ENCODE assay signal across 8 cellular contexts in the genomic region with DNA sequence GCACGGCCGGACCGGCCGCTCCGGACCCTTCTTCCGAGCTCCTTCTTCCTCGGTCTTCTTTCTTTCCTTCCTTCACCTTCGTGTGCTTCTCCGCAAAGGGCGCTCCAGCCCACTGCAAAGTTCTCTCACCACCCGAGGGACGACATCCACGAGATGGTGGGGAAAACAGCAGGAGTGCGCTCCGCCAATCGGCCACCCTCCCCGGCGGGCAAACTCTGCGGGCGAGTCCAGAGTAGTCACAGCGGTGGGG. TPM values are rescaled to one million over a fixed set of nuclear protein-coding genes. Genes with fewer than 3 reads are reported as not detected.
DNase-seq lines count a peak whose midpoint lies in the region; ATAC-seq, FAIRE-seq and TF ChIP-seq lines count a peak whose summit lies in the region.
"Not testable (repeated sequence)": the region's sequence is repeated elsewhere in the genome, so short reads cannot be mapped to it uniquely, and the experiment has no call there.

No MANE protein-coding gene starts in this region.

- H3K4me2 ChIP-seq in A549 (peak overlapping the region; percentile 88), astrocyte (ENCODE audit: low read length) (peak overlapping the region; percentile 92), fibroblast of lung (ENCODE audit: extremely low read depth, insufficient read depth, low read length) (peak overlapping the region; percentile 32)

- peak overlapping the region; percentile 78 for H3K9ac ChIP-seq in astrocyte (ENCODE audit: low read length)
- peak overlapping the region; percentile 82 for H3K9ac ChIP-seq in fibroblast of lung (ENCODE audit: insufficient read depth, low read length)

- not testable (repeated sequence) for H3K36me3 Mint-ChIP-seq in astrocyte (ENCODE audit: low read depth, unreplicated experiment)

- H3K36me3 ChIP-seq in astrocyte (ENCODE audit: insufficient read depth, low read length); fibroblast of lung (ENCODE audit: control insufficient read depth, insufficient read depth, low read length); lung (ENCODE audit: control insufficient read depth in 2 of 2, insufficient read depth in 2 of 2, low read length in 2 of 2): not testable (repeated sequence)
- H3K36me3 ChIP-seq in sigmoid colon = peaks cover 0 to 12% (median 0%) of the 10 kb centered on the region in 4 donors

- peak overlapping the region; percentile 88 for H3K4me3 ChIP-seq in A549
- H3K4me3 ChIP-seq in astrocyte (ENCODE audit: insufficient read depth, low read depth, low read length) = peak overlapping the region; percentile 73
- peak overlapping the region; percentile 58 to 88 (median 80) for H3K4me3 ChIP-seq in fibroblast of lung (replicated peaks in 1 of 4; ENCODE audit: control extremely low read depth in 1 of 4, insufficient read depth in 1 of 4, low read depth in 3 of 4, low read length in 4 of 4)
- H3K4me3 ChIP-seq in lung = peak overlapping the region; percentile 68
- peak overlapping the region; percentile 83 to 95 (median 86) for H3K4me3 ChIP-seq in sigmoid colon

- not testable (repeated sequence) for H3K9me3 ChIP-seq in A549; astrocyte (ENCODE audit: insufficient read depth, low read depth, low read length); fibroblast of lung (ENCODE audit: control insufficient read depth, insufficient read depth, low read depth, low read length); lung (ENCODE audit: control insufficient read depth in 2 of 2, insufficient read depth in 1 of 2, low read length in 1 of 2); sigmoid colon

- H3K79me2 ChIP-seq in astrocyte (ENCODE audit: insufficient read depth, low read length) = peaks cover 41% of the 10 kb centered on the region
- peaks cover 38% of the 10 kb centered on the region for H3K79me2 ChIP-seq in fibroblast of lung (ENCODE audit: control insufficient read depth, insufficient read depth, low read length)

- not testable (repeated sequence) for H3K4me1 Mint-ChIP-seq in astrocyte (ENCODE audit: low read depth, unreplicated experiment)

- H2AFZ ChIP-seq in astrocyte (ENCODE audit: low read depth, low read length) = peak overlapping the region; percentile 44
- H2AFZ ChIP-seq in fibroblast of lung (ENCODE audit: low read length) = not testable (repeated sequence)

- TF ChIP-seq EP300 in A549 (IDR thresholded peaks at IDR 0.05); sigmoid colon (IDR thresholded peaks at IDR 0.05): not testable (repeated sequence)

- not testable (repeated sequence) for H3K9me3 Mint-ChIP-seq in astrocyte (ENCODE audit: unreplicated experiment)

- TF ChIP-seq RAD21 in A549 (conservative IDR thresholded peaks at IDR 0.05 in 1 of 2, IDR thresholded peaks at IDR 0.05 in 1 of 2) = not testable (repeated sequence)

- H3K27ac ChIP-seq in A549 = peak overlapping the region; percentile 94 to 99
- H3K27ac ChIP-seq in astrocyte (ENCODE audit: low read depth, low read length) = peak overlapping the region; percentile 50
- H3K27ac ChIP-seq in fibroblast of lung (ENCODE audit: insufficient read depth, low read length) = peak overlapping the region; percentile 81
- peak overlapping the region; percentile 62 to 66 for H3K27ac ChIP-seq in lung (ENCODE audit: low read depth in 1 of 2, low read length in 1 of 2)
- H3K27ac ChIP-seq in sigmoid colon = peak overlapping the region; percentile 94 to 96 (median 96)

- intact Hi-C loops in sigmoid colon (cut with DNase I) = loop anchor here (5.0 to 10.0 kb wide), 6 partner anchors 158 to 1082 kb away; no protein-coding TSS in a partner anchor

- ATAC-seq in A549 (peak in 1 of 2 experiments; percentile 36; a peak in 3 of 6 replicates), GM19372 (IDR thresholded peaks at IDR 0.05; ENCODE audit: low read depth, unreplicated experiment) (peak; percentile 16), HG03175 (IDR thresholded peaks at IDR 0.05; ENCODE audit: unreplicated experiment) (peak; percentile 8), SK-N-SH treated with all-trans-retinoic acid at 6 μM for 48 hours (peak; percentile 24), lung (ENCODE audit: insufficient read depth, low FRiP score) (peak; percentile 4)

- CTCF ChIA-PET in A549 (lab: Yijun Ruan, JAX) = interaction anchor here (1.8 kb wide), 1 partner anchor 175 kb away, joined by 4 read pairs; no protein-coding TSS in a partner anchor

- peaks cover 12% of the 10 kb centered on the region for H3K27me3 Mint-ChIP-seq in astrocyte (ENCODE audit: low read depth, unreplicated experiment)

- H3K27ac Mint-ChIP-seq in astrocyte (ENCODE audit: unreplicated experiment) = not testable (repeated sequence)

- H3K27me3 ChIP-seq in astrocyte (ENCODE audit: insufficient read depth, low read length); fibroblast of lung (ENCODE audit: control insufficient read depth, insufficient read depth, low read length); lung (ENCODE audit: control insufficient read depth, insufficient read depth); sigmoid colon: not testable (repeated sequence)

- FAIRE-seq in A549 (lab: Jason Lieb, UNC); astrocyte (lab: Jason Lieb, UNC): not testable (repeated sequence)

- TF ChIP-seq CTCF in A549 (IDR thresholded peaks at IDR 0.05); astrocyte (IDR thresholded peaks at IDR 0.05; ENCODE audit: insufficient read depth, low read depth, low read length); fibroblast of lung (conservative IDR thresholded peaks at IDR 0.05 in 1 of 2, IDR thresholded peaks at IDR 0.05 in 1 of 2; ENCODE audit: low read depth in 1 of 2, low read length in 2 of 2); lung (IDR thresholded peaks at IDR 0.05; ENCODE audit: control extremely low read depth, extremely low read depth); sigmoid colon (IDR thresholded peaks at IDR 0.05): not testable (repeated sequence)

- under 1% methylated on average over 19 of the region's 21 CpGs for WGBS in A549 (ENCODE audit: missing lambda C conversion rate)
- WGBS in lung, 2 donors = 0 to 2% methylated on average over 14 to 21 of the region's 21 CpGs
- WGBS in sigmoid colon, 2 donors = 1% methylated on average over 21 of the region's 21 CpGs

- peak overlapping the region; percentile 98 for H3K4me3 Mint-ChIP-seq in astrocyte (ENCODE audit: unreplicated experiment)

- peaks cover 23% of the 10 kb centered on the region for H4K20me1 ChIP-seq in astrocyte (ENCODE audit: insufficient read depth, low read length)
- H4K20me1 ChIP-seq in fibroblast of lung (ENCODE audit: control insufficient read depth, extremely low read depth, insufficient read depth, low read length) = not testable (repeated sequence)

- not testable (repeated sequence) for DNase-seq in A549 (ENCODE audit: low read depth in 1 of 2, low spot score in 1 of 2); fibroblast of lung (ENCODE audit: low read depth in 2 of 2); lung (ENCODE audit: low spot score); sigmoid colon
- peak; percentile 20 for DNase-seq in astrocyte (ENCODE audit: low read depth)

- not testable (repeated sequence) for TF ChIP-seq POLR2A in A549 (IDR thresholded peaks at IDR 0.05; ENCODE audit: low read length); sigmoid colon (IDR thresholded peaks at IDR 0.05)

- H3K4me1 ChIP-seq in A549 = peaks cover 31% of the 10 kb centered on the region
- peaks cover 17% of the 10 kb centered on the region for H3K4me1 ChIP-seq in astrocyte (ENCODE audit: insufficient read depth, low read length)
- peaks cover 12% of the 10 kb centered on the region for H3K4me1 ChIP-seq in fibroblast of lung (ENCODE audit: control insufficient read depth, extremely low read depth, insufficient read depth, low read length)
- H3K4me1 ChIP-seq in lung (ENCODE audit: control insufficient read depth in 2 of 2, insufficient read depth in 2 of 2, low read length in 2 of 2) = not testable (repeated sequence)
- H3K4me1 ChIP-seq in sigmoid colon = peaks cover 0 to 36% (median 30%) of the 10 kb centered on the region in 4 donors

- POLR2A ChIA-PET in A549 (lab: Yijun Ruan, JAX) = interaction anchor here (0.6 to 2.7 kb wide), 9 partner anchors 9 to 1138 kb away, joined by 3 to 15 read pairs (median 4); no protein-coding TSS in a partner anchor

TF ChIP-seq in A549, 52 proteins besides CTCF, POLR2A, EP300 and RAD21:
- TF ChIP-seq, protein P1, sequence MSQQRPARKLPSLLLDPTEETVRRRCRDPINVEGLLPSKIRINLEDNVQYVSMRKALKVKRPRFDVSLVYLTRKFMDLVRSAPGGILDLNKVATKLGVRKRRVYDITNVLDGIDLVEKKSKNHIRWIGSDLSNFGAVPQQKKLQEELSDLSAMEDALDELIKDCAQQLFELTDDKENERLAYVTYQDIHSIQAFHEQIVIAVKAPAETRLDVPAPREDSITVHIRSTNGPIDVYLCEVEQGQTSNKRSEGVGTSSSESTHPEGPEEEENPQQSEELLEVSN (IDR thresholded peaks at IDR 0.05; ENCODE audit: borderline replicate concordance, low read depth) = 0 out of 2 replicates have a peak, but pooled peaks have one; percentile 1
TF ChIP-seq in A549: peak in this region for 1; not testable (repeated sequence) for 51.

RNA-seq across cellular contexts. Expression of a gene that starts 0.3 kb away (rescaled TPM):
- polyA plus RNA-seq in A549 (2011; rRNA removed) = 100 and 117 TPM in 2 replicates
- polyA plus RNA-seq in A549 (2012; cell fraction: cytosol; rRNA removed) = 76.4 and 99.5 TPM in 2 replicates
- 116 and 118 TPM in 2 replicates for polyA plus RNA-seq in A549 (2012; cell fraction: nucleus; rRNA removed)
- polyA plus RNA-seq in A549 (2017; fragmentation: RNase III; extraction: RNeasy Plus Mini Kit Qiagen cat#74134 plus additional on column Dnase treatment) = 45.8 to 53.4 TPM (median 51.7 TPM) in 3 replicates
- polyA minus RNA-seq in A549 (2011; rRNA and poly(A)+ RNA removed) = 100 and 117 TPM in 2 replicates
- 23.6 and 29.6 TPM in 2 replicates for total RNA-seq in astrocyte
- 25.9 and 29.7 TPM in 2 replicates for total RNA-seq in fibroblast of lung
- polyA plus RNA-seq in fibroblast of lung = 29.3 and 35.6 TPM in 2 replicates
- 21.6 and 26.3 TPM in 2 replicates for polyA plus RNA-seq in fibroblast of lung (2012)
- polyA minus RNA-seq in fibroblast of lung (ENCODE audit: low replicate concordance) = 27.7 and 29.8 TPM in 2 replicates
- 10 to 100 TPM; 20.5 to 35.2 TPM for total RNA-seq in lung
- 10 to 100 TPM; 16.8 to 18.3 TPM for polyA plus RNA-seq in lung
- 10 to 100 TPM; 45.7 to 54.6 (median 50.6) TPM for total RNA-seq in sigmoid colon
- 10 to 100 TPM; 28.9 to 43.4 (median 30.0) TPM for polyA plus RNA-seq in sigmoid colon

Comparison
In these comparisons a context has a peak if more than half of its experiments do, and no peak if none do; other contexts are left out.
1. H3K4me2 ChIP-seq: peak in every context shown above with its lines; median percentile 92 in astrocyte; 88 in A549; 32 in fibroblast of lung.